In the genomic region with DNA sequence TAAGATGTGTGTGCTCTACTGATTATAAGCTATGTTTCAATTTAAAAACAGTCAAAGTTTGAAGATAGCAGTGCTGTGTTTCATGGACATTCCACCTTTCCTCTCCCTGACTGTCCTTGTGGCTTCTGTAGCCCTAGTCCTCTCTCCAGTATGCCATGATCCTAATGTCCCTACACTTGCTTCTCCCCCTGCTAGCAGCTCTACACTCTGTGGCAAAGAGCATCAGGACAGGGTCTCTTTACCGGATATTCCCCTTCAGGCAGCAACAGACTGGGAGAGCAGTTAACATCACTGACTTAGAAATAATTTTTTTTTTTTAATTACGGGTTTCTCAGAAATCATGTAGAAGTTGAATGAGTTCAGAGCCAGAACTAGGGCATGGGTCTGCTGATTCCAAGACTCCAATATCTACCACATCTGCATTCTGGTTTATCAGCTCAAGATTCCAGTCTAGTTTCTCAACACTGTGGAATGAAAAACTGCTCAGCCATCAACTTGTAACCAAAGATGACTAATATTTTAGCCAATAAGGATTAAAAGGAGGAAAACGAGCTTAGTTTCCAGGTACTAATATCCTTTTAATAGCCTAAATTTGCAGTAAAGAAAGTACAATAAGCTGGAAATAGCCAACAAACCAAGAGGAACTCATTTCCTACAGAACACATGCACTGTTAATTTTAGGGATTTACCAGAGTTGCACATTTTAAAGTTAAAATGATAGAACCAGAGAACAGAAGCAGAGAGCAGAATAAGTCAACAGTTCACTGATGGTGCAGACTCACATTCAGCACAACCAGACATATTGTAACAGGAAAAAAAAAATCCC, we compare ENCODE assay signal across 12 cellular contexts. TPM values are rescaled to one million over a fixed set of nuclear protein-coding genes. Genes with fewer than 3 reads are reported as not detected.
A peak's percentile ranks its signal among the peaks of the same experiment; 100 is the strongest.
DNase-seq lines count a peak whose midpoint lies in the region; ATAC-seq and TF ChIP-seq lines count a peak whose summit lies in the region.
"Had no signal": no experiment of that assay in that cellular context is flagged by ENCODE, and none has a peak within 500 bp of the region (broad histone marks: within the 10 kb centered on the region; RNA-seq: fewer than 3 reads in every experiment).

No MANE protein-coding gene starts in this region.

- H3K9me3 Mint-ChIP-seq in stimulated activated naive CD8-positive, alpha-beta T cell treated with anti-CD3 and anti-CD28 coated beads, Interleukin-15, amount 100 ng/mL, for 72 hours: no peaks in the 10 kb centered on the region

- H3K4me2 ChIP-seq in HCT116 (ENCODE audit: low read length): peak overlapping the region; percentile 50

- no peak overlapping the region for H3K4me3 Mint-ChIP-seq in stimulated activated naive CD8-positive, alpha-beta T cell treated with anti-CD3 and anti-CD28 coated beads, Interleukin-15, amount 100 ng/mL, for 72 hours
- H3K4me3 Mint-ChIP-seq: activated naive CD8-positive, alpha-beta T cell had no signal

- peaks cover 98% of the 10 kb centered on the region for H3K79me2 ChIP-seq in HCT116 (ENCODE audit: insufficient read depth, low read length)

- CTCF ChIA-PET in HCT116 (lab: Charles Lee): no interaction called here

- H3K4me1 Mint-ChIP-seq in stimulated activated naive CD8-positive, alpha-beta T cell treated with anti-CD3 and anti-CD28 coated beads, Interleukin-15, amount 100 ng/mL, for 72 hours: peaks cover 73% of the 10 kb centered on the region

- H3K9me3 ChIP-seq in HCT116 (ENCODE audit: control insufficient read depth in 1 of 2, insufficient read depth in 1 of 2, low read depth in 1 of 2, low read length in 2 of 2) (no peaks in the 10 kb centered on the region), left lung (no peaks in the 10 kb centered on the region)

- no peak for TF ChIP-seq POLR2A in HCT116 (IDR thresholded peaks at IDR 0.05; ENCODE audit: borderline replicate concordance, extremely low read depth, insufficient read depth, insufficient read length)

- peak overlapping the region; percentile 16; the same call in 1 of the 2 replicates for H3K9ac ChIP-seq in HCT116 (ENCODE audit: low read length)

- peak; percentile 92 for DNase-seq in ACHN
- no peak for DNase-seq in HCT116 (ENCODE audit: low read depth, low spot score)
- DNase-seq in astrocyte of the hippocampus (ENCODE audit: low read depth, low spot score): peak; percentile 86
- no peak for DNase-seq in left lung
- no peak for DNase-seq in MV-4-11 (lab: John Stamatoyannopoulos, UW)
- DNase-seq in activated T-cell treated with anti-CD3 and anti-CD28 coated beads, Interleukin-2, amount 50 U/mL, for 48 hours: no peak
- DNase-seq in activated naive CD4-positive, alpha-beta T cell treated with Interleukin-2 at 50 U/mL for 16 hours: no peak
- no peak for DNase-seq in stimulated activated naive CD8-positive, alpha-beta T cell treated with anti-CD3 and anti-CD28 coated beads, Interleukin-15, amount 100 ng/mL, for 72 hours
- DNase-seq: foreskin melanocyte; naive thymus-derived CD8-positive, alpha-beta T cell had no signal

- H3K4me1 ChIP-seq in HCT116 (ENCODE audit: control insufficient read depth in 1 of 2, insufficient read depth in 2 of 2, low read length in 2 of 2): peaks cover 0 to 25% of the 10 kb centered on the region in 2 experiments; a peak in 3 of 4 replicates
- peaks cover 0 to 24% of the 10 kb centered on the region in 2 donors for H3K4me1 ChIP-seq in left lung

- H3K9me2 ChIP-seq in HCT116 (ENCODE audit: insufficient read depth): no peaks in the 10 kb centered on the region

- H3K27ac Mint-ChIP-seq in stimulated activated naive CD8-positive, alpha-beta T cell treated with anti-CD3 and anti-CD28 coated beads, Interleukin-15, amount 100 ng/mL, for 72 hours: no peak overlapping the region
- H3K27ac Mint-ChIP-seq: activated naive CD8-positive, alpha-beta T cell had no signal

- H2AFZ ChIP-seq in HCT116 (ENCODE audit: low read depth, low read length, poor library complexity, severe bottlenecking): no peak overlapping the region

- no peaks in the 10 kb centered on the region for H4K20me1 ChIP-seq in HCT116 (ENCODE audit: insufficient read depth)

- no peak overlapping the region for H3K4me3 ChIP-seq in HCT116 (replicated peaks in 1 of 2; ENCODE audit: low read depth in 1 of 2, low read length in 2 of 2)
- H3K4me3 ChIP-seq in left lung: no peak overlapping the region

- no peaks in the 10 kb centered on the region for H3K27me3 ChIP-seq in HCT116 (ENCODE audit: insufficient read depth, low read length)
- H3K27me3 ChIP-seq in left lung: no peaks in the 10 kb centered on the region

- BruUV-seq in HCT116 (replicated peaks; lab: Mats Ljungman, UMichigan): no TSS peak

- POLR2A ChIA-PET in HCT116 (lab: Charles Lee): no interaction called here

- TF ChIP-seq CTCF in HCT116 (IDR thresholded peaks at IDR 0.05 in 2 of 3, conservative IDR thresholded peaks at IDR 0.05 in 1 of 3; ENCODE audit: borderline replicate concordance in 1 of 3, insufficient read depth in 1 of 3, low read depth in 2 of 3, low read length in 2 of 3) (no peak), left lung (IDR thresholded peaks at IDR 0.05) (no peak)

- H3K36me3 ChIP-seq in HCT116 (ENCODE audit: control insufficient read depth in 1 of 2, insufficient read depth in 2 of 2, low read length in 2 of 2) (no peaks in the 10 kb centered on the region), left lung (no peaks in the 10 kb centered on the region)

- no peak for TF ChIP-seq RAD21 in HCT116 (IDR thresholded peaks at IDR 0.05; ENCODE audit: low read depth)

- in situ Hi-C loops in ACHN (cut with HindIII; ENCODE audit: low pct_ligation_motif_present, low pct_unique_long_range_greater_than_20kb, low sequenced_read_pairs): no loop called here

- RAD21 ChIA-PET in HCT116 (lab: Charles Lee; ENCODE audit: low non-redundant PET in 1 of 2, low total read pairs in 2 of 2, uncharacterized antibody in 2 of 2, unreplicated experiment in 2 of 2): no interaction called here

- intact Hi-C loops in HCT116 (cut with micrococcal nuclease) (no loop called here), left lung (cut with DNase I) (no loop called here)

- peak overlapping the region; percentile 22; the same call in 1 of the 2 replicates for H3K27ac ChIP-seq in HCT116 (ENCODE audit: low read depth, low read length)
- no peak overlapping the region for H3K27ac ChIP-seq in left lung
- H3K27ac ChIP-seq: VCaP had no signal

- no peaks in the 10 kb centered on the region for H3K27me3 Mint-ChIP-seq in stimulated activated naive CD8-positive, alpha-beta T cell treated with anti-CD3 and anti-CD28 coated beads, Interleukin-15, amount 100 ng/mL, for 72 hours
- H3K27me3 Mint-ChIP-seq: activated naive CD8-positive, alpha-beta T cell; naive thymus-derived CD8-positive, alpha-beta T cell had no signal

- ATAC-seq in HCT116 (peak; percentile 55), left lung (peak; percentile 39)
- ATAC-seq in stimulated activated naive CD8-positive, alpha-beta T cell treated with anti-CD3 and anti-CD28 coated beads, Interleukin-15, amount 100 ng/mL, for 72 hours: no peak
- ATAC-seq: naive thymus-derived CD8-positive, alpha-beta T cell had no signal

TF ChIP-seq in HCT116, 20 proteins besides CTCF, POLR2A, EP300 and RAD21:
- TF ChIP-seq FOSL1 (IDR thresholded peaks at IDR 0.05; ENCODE audit: low read depth) (peak; percentile 15; the same call in 1 of the 2 replicates), SRF (IDR thresholded peaks at IDR 0.05; ENCODE audit: low read depth) (no peak)

RNA-seq across cellular contexts. Expression of gene TMEM131, which starts 45.2 kb away (rescaled TPM):
- 51.5 TPM for total RNA-seq in HCT116 (2021; ENCODE audit: unreplicated experiment)
- polyA plus RNA-seq in HCT116 (2012): 18.4 and 24.5 TPM in 2 replicates
- total RNA-seq in left lung: 10 to 100 TPM; 43.9 to 44.6 TPM

Comparison
In these comparisons a context has a peak if more than half of its experiments do, and no peak if none do; other contexts are left out.
1. DNase-seq: peak in ACHN (single experiment) and astrocyte of the hippocampus (single experiment); none in HCT116 (single experiment), left lung (0 of 2), MV-4-11 (single experiment), activated T-cell treated with anti-CD3 and anti-CD28 coated beads, Interleukin-2, amount 50 U/mL, for 48 hours (0 of 2), activated naive CD4-positive, alpha-beta T cell treated with Interleukin-2 at 50 U/mL for 16 hours (single experiment) and stimulated activated naive CD8-positive, alpha-beta T cell treated with anti-CD3 and anti-CD28 coated beads, Interleukin-15, amount 100 ng/mL, for 72 hours (0 of 2).